Comparison of ENCODE assay signal across 15 cellular contexts in genomic region chr15:62559049-62559733, GRCh38.
DNase-seq lines count a peak whose midpoint lies in the region; ATAC-seq, FAIRE-seq and TF ChIP-seq lines count a peak whose summit lies in the region.
"Had no signal": no experiment of that assay in that cellular context is flagged by ENCODE, and none has a peak within 500 bp of the region (broad histone marks: within the 10 kb centered on the region; RNA-seq: fewer than 3 reads in every experiment).

No MANE protein-coding gene starts in this region.

- peaks cover 26% of the 10 kb centered on the region for H3K4me1 ChIP-seq in GM23248 (ENCODE audit: insufficient read depth)
- peaks cover 5% of the 10 kb centered on the region for H3K4me1 ChIP-seq in astrocyte (ENCODE audit: insufficient read depth, low read length)
- H3K4me1 ChIP-seq in testis: peaks cover 4% of the 10 kb centered on the region

- peaks cover 5% of the 10 kb centered on the region for H3K9me3 Mint-ChIP-seq in astrocyte (ENCODE audit: unreplicated experiment)
- no peaks in the 10 kb centered on the region for H3K9me3 Mint-ChIP-seq in activated CD4-positive, alpha-beta memory T cell treated with anti-CD3 and anti-CD28 coated beads for 36 hours
- H3K9me3 Mint-ChIP-seq: activated T-cell treated with anti-CD3 and anti-CD28 coated beads, Interleukin-2, amount 50 U/mL, for 4 hours; central memory CD8-positive, alpha-beta T cell; GM23338; memory B cell; T-helper 2 cell treated with Interferon-gamma antibody and Interleukin-4, amounts not matched to agents 5 μg/mL and 100 μg/mL, for 36 hours had no signal

- no peaks in the 10 kb centered on the region for H4K20me1 ChIP-seq in GM23248 (ENCODE audit: insufficient read depth)
- H4K20me1 ChIP-seq in astrocyte (ENCODE audit: insufficient read depth, low read length): no peaks in the 10 kb centered on the region

- H3K4me3 Mint-ChIP-seq in astrocyte (ENCODE audit: unreplicated experiment): no peak overlapping the region
- no peak overlapping the region for H3K4me3 Mint-ChIP-seq in activated CD4-positive, alpha-beta memory T cell treated with anti-CD3 and anti-CD28 coated beads for 36 hours
- H3K4me3 Mint-ChIP-seq: activated T-cell treated with anti-CD3 and anti-CD28 coated beads, Interleukin-2, amount 50 U/mL, for 4 hours; central memory CD8-positive, alpha-beta T cell; GM23338; memory B cell; T-helper 2 cell treated with Interferon-gamma antibody and Interleukin-4, amounts not matched to agents 5 μg/mL and 100 μg/mL, for 36 hours had no signal

- H3K9ac ChIP-seq in GM23248: peak overlapping the region; percentile 65
- no peak overlapping the region for H3K9ac ChIP-seq in astrocyte (ENCODE audit: low read length)

- DNase-seq in GM23248 (peak; percentile 87), astrocyte (ENCODE audit: low read depth) (peak; percentile 57), inferior parietal cortex (ENCODE audit: extremely low spot score) (peak; percentile 61), testis (peak; percentile 60)
- DNase-seq in activated CD4-positive, alpha-beta memory T cell treated with anti-CD3 and anti-CD28 coated beads for 36 hours: no peak
- DNase-seq: activated T-cell treated with anti-CD3 and anti-CD28 coated beads, Interleukin-2, amount 50 U/mL, for 4 hours had no signal

- no peaks in the 10 kb centered on the region for H3K9me2 ChIP-seq in GM23248 (ENCODE audit: insufficient read depth)

- H3F3A ChIP-seq in GM23248 (ENCODE audit: insufficient read depth): peaks cover 22% of the 10 kb centered on the region

- in situ Hi-C loops in GM23248 (cut with MboI): no loop called here

- no peak for TF ChIP-seq POLR2A in testis (IDR thresholded peaks at IDR 0.05)

- TF ChIP-seq CTCF in astrocyte (IDR thresholded peaks at IDR 0.05; ENCODE audit: insufficient read depth, low read depth, low read length) (no peak), testis (IDR thresholded peaks at IDR 0.05) (no peak)

- peaks cover 3% of the 10 kb centered on the region for H3K27me3 Mint-ChIP-seq in astrocyte (ENCODE audit: low read depth, unreplicated experiment)
- peaks cover 13% of the 10 kb centered on the region for H3K27me3 Mint-ChIP-seq in activated CD4-positive, alpha-beta memory T cell treated with anti-CD3 and anti-CD28 coated beads for 36 hours

- peaks cover 9% of the 10 kb centered on the region for H3K4me1 Mint-ChIP-seq in astrocyte (ENCODE audit: low read depth, unreplicated experiment)
- H3K4me1 Mint-ChIP-seq in activated CD4-positive, alpha-beta memory T cell treated with anti-CD3 and anti-CD28 coated beads for 36 hours (ENCODE audit: low read depth): no peaks in the 10 kb centered on the region
- H3K4me1 Mint-ChIP-seq: central memory CD8-positive, alpha-beta T cell had no signal

- peak; percentile 20 for FAIRE-seq in astrocyte (lab: Jason Lieb, UNC)
- FAIRE-seq: frontal cortex had no signal

- H3K27me3 ChIP-seq in GM23248 (replicated peaks; ENCODE audit: insufficient read depth) (no peaks in the 10 kb centered on the region), astrocyte (ENCODE audit: insufficient read depth, low read length) (no peaks in the 10 kb centered on the region), testis (no peaks in the 10 kb centered on the region)

- H3K36me3 ChIP-seq in GM23248 (ENCODE audit: low read depth) (no peaks in the 10 kb centered on the region), astrocyte (ENCODE audit: insufficient read depth, low read length) (no peaks in the 10 kb centered on the region), testis (ENCODE audit: low read depth, missing control alignments) (no peaks in the 10 kb centered on the region)

- H3K9me3 ChIP-seq in GM23248 (ENCODE audit: low read depth) (no peaks in the 10 kb centered on the region), astrocyte (ENCODE audit: insufficient read depth, low read depth, low read length) (no peaks in the 10 kb centered on the region), testis (no peaks in the 10 kb centered on the region)

- peak overlapping the region; percentile 86 for H3K27ac ChIP-seq in GM23248
- H3K27ac ChIP-seq in astrocyte (ENCODE audit: low read depth, low read length): no peak overlapping the region
- peak overlapping the region in 1 of 2 donors; percentile 67 for H3K27ac ChIP-seq in testis

- CTCF ChIA-PET in activated CD4-positive, alpha-beta memory T cell treated with anti-CD3 and anti-CD28 coated beads for 36 hours (lab: Charles Lee): interaction anchor here (0.6 kb wide), 1 partner anchor 209 kb away, joined by 3 read pairs; no protein-coding TSS in a partner anchor

- intact Hi-C loops in testis (cut with DNase I; ENCODE audit: low total_unique reads): no loop called here
- intact Hi-C loops in activated CD4-positive, alpha-beta memory T cell treated with anti-CD3 and anti-CD28 coated beads for 36 hours (cut with micrococcal nuclease): no loop called here

- peaks cover 38% of the 10 kb centered on the region for H3K79me2 ChIP-seq in GM23248 (ENCODE audit: insufficient read depth)
- no peaks in the 10 kb centered on the region for H3K79me2 ChIP-seq in astrocyte (ENCODE audit: insufficient read depth, low read length)

- POLR2A ChIA-PET in activated CD4-positive, alpha-beta memory T cell treated with anti-CD3 and anti-CD28 coated beads for 36 hours (lab: Charles Lee): no interaction called here

- ATAC-seq in HG02610 (IDR thresholded peaks at IDR 0.05; ENCODE audit: unreplicated experiment): no peak
- ATAC-seq in HG03432 (IDR thresholded peaks at IDR 0.05; ENCODE audit: unreplicated experiment): no peak
- ATAC-seq in HG02840 (IDR thresholded peaks at IDR 0.05; ENCODE audit: low FRiP score, unreplicated experiment): no peak
- ATAC-seq: activated T-cell treated with anti-CD3 and anti-CD28 coated beads, Interleukin-2, amount 50 U/mL, for 4 hours had no signal

- no peak overlapping the region for H3K27ac Mint-ChIP-seq in astrocyte (ENCODE audit: unreplicated experiment)
- H3K27ac Mint-ChIP-seq in activated CD4-positive, alpha-beta memory T cell treated with anti-CD3 and anti-CD28 coated beads for 36 hours: no peak overlapping the region
- H3K27ac Mint-ChIP-seq: GM23338; memory B cell; T-helper 2 cell treated with Interferon-gamma antibody and Interleukin-4, amounts not matched to agents 5 μg/mL and 100 μg/mL, for 36 hours had no signal

- 6 to 8% methylated on average over 6 of the region's 6 CpGs for WGBS in GM23248 (ENCODE audit: low coverage in 1 of 2, low lambda C conversion rate in 2 of 2, missing lambda C conversion rate in 2 of 2), 2 experiments
- 28 to 53% methylated on average over 6 of the region's 6 CpGs for WGBS in testis, 2 donors

- H2AFZ ChIP-seq in GM23248 (peak overlapping the region; percentile 64), astrocyte (ENCODE audit: low read depth, low read length) (no peak overlapping the region)
- H2AFZ ChIP-seq: GM23338 had no signal

- H3K36me3 Mint-ChIP-seq in astrocyte (ENCODE audit: low read depth, unreplicated experiment): peaks cover 15% of the 10 kb centered on the region
- peaks cover 2% of the 10 kb centered on the region for H3K36me3 Mint-ChIP-seq in activated CD4-positive, alpha-beta memory T cell treated with anti-CD3 and anti-CD28 coated beads for 36 hours
- H3K36me3 Mint-ChIP-seq: memory B cell had no signal

- peak overlapping the region; percentile 58 for H3K4me3 ChIP-seq in GM23248
- no peak overlapping the region for H3K4me3 ChIP-seq in astrocyte (ENCODE audit: insufficient read depth, low read depth, low read length)
- no peak overlapping the region for H3K4me3 ChIP-seq in testis
- H3K4me3 ChIP-seq: GM23338, skin epidermis had no signal

- H3K4me2 ChIP-seq in GM23248 (ENCODE audit: unreplicated experiment): peak overlapping the region; percentile 72
- peak overlapping the region; percentile 39 for H3K4me2 ChIP-seq in astrocyte (ENCODE audit: low read length)
- H3K4me2 ChIP-seq: GM23338 had no signal
